ENCODE assay signal across 33 cellular contexts in the genomic region with DNA sequence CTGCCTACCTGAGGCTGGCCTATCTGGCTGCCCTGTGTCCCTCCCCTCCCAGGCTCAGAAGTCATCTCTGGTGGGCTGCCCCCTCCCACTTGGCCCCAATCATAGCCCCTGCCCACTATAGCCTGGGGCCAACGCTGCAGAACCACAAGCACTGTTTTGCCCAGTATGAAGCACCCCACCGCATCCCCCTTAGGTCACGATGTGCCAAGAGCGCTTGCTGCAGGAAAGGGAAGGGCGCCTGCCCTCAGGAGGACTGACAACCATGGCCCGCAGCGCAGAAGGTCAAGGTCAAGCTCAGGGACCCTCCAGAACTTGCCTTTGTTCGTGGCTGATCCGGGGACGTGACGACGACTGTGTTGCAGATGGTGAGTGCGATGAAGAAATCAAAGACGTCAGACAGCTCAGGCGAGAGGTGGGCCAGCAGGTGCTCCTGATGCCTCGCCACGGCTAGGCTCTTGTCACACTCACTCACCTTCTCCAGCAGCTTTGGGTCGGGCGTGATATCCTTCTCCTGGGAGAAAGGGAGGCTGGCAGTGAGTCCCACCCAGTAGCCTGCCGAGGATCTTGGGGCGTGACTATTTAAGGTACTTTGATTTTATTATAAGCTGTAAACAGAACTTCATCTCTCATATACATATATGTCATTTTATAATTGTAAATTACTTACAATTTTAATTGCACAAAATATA.
"Had no signal": no experiment of that assay in that cellular context is flagged by ENCODE, and none has a peak within 500 bp of the region (broad histone marks: within the 10 kb centered on the region; RNA-seq: fewer than 3 reads in every experiment).

No MANE protein-coding gene starts in this region.

- H3K4me3 Mint-ChIP-seq: activated CD4-positive, alpha-beta memory T cell treated with anti-CD3 and anti-CD28 coated beads for 36 hours; activated CD4-positive, alpha-beta T cell treated with anti-CD3 and anti-CD28 coated beads, Interleukin-2, amount 10 ng/mL, durations not matched to agents 24 days and 14 days; activated naive CD8-positive, alpha-beta T cell; activated T-cell treated with anti-CD3 and anti-CD28 coated beads, Interleukin-2, amount 50 U/mL, for 4 hours; activated T-helper 17 cell treated with anti-CD3 and anti-CD28 coated beads, Interleukin-2, amount 50 U/mL, for 72 hours; effector memory CD8-positive, alpha-beta T cell; natural killer cell; neural progenitor cell; stimulated activated memory B cell treated with anti-CD40 and anti-IgM and Interleukin-4, amounts not matched to agents 10 μg/mL and 1 μg/mL and 100 μg/mL, for 72 hours; T-helper 1 cell treated with Interleukin-12 subunit alpha and Interleukin-12 subunit beta and Interleukin-4 antibody, amounts not matched to agents 30 μg/mL and 1 μg/mL, for 36 hours had no signal

- H3K36me3 Mint-ChIP-seq: activated naive CD8-positive, alpha-beta T cell; brain; neural progenitor cell; stimulated activated memory B cell treated with anti-CD40 and anti-IgM and Interleukin-4, amounts not matched to agents 10 μg/mL and 1 μg/mL and 100 μg/mL, for 72 hours had no signal

- H3K4me2 ChIP-seq: neural progenitor cell, SK-N-SH had no signal

- H3K27me3 ChIP-seq: adrenal gland, cardiac muscle cell, foreskin keratinocyte, heart left ventricle, neural progenitor cell, stomach, transverse colon had no signal

- ATAC-seq: activated T-cell treated with anti-CD3 and anti-CD28 coated beads, Interleukin-2, amount 50 U/mL, for 4 hours; activated T-helper 17 cell treated with anti-CD3 and anti-CD28 coated beads, Interleukin-2, amount 50 U/mL, for 72 hours; effector memory CD8-positive, alpha-beta T cell; foreskin keratinocyte; left lobe of liver; lower lobe of right lung; natural killer cell; sciatic nerve had no signal

- H3K4me3 ChIP-seq: adrenal gland, cardiac muscle cell, heart left ventricle, lower lobe of right lung, neural progenitor cell, stomach, transverse colon had no signal

- H3K27me3 Mint-ChIP-seq: activated CD4-positive, alpha-beta memory T cell treated with anti-CD3 and anti-CD28 coated beads for 36 hours; activated CD4-positive, alpha-beta T cell treated with anti-CD3 and anti-CD28 coated beads, Interleukin-2, amount 10 ng/mL, durations not matched to agents 24 days and 14 days; activated naive CD8-positive, alpha-beta T cell; activated T-helper 17 cell treated with anti-CD3 and anti-CD28 coated beads, Interleukin-2, amount 50 U/mL, for 72 hours; effector memory CD8-positive, alpha-beta T cell had no signal

- H3K4me1 Mint-ChIP-seq: activated CD4-positive, alpha-beta T cell treated with anti-CD3 and anti-CD28 coated beads, Interleukin-2, amount 10 ng/mL, durations not matched to agents 24 days and 14 days; activated T-helper 17 cell treated with anti-CD3 and anti-CD28 coated beads, Interleukin-2, amount 50 U/mL, for 72 hours; natural killer cell had no signal

- H3K9me3 Mint-ChIP-seq: activated CD4-positive, alpha-beta memory T cell treated with anti-CD3 and anti-CD28 coated beads for 36 hours; activated CD4-positive, alpha-beta T cell treated with anti-CD3 and anti-CD28 coated beads, Interleukin-2, amount 10 ng/mL, durations not matched to agents 24 days and 14 days; activated T-cell treated with anti-CD3 and anti-CD28 coated beads, Interleukin-2, amount 50 U/mL, for 4 hours; activated T-helper 17 cell treated with anti-CD3 and anti-CD28 coated beads, Interleukin-2, amount 50 U/mL, for 72 hours; brain; effector memory CD8-positive, alpha-beta T cell; natural killer cell; neural progenitor cell; stimulated activated memory B cell treated with anti-CD40 and anti-IgM and Interleukin-4, amounts not matched to agents 10 μg/mL and 1 μg/mL and 100 μg/mL, for 72 hours; T-helper 1 cell treated with Interleukin-12 subunit alpha and Interleukin-12 subunit beta and Interleukin-4 antibody, amounts not matched to agents 30 μg/mL and 1 μg/mL, for 36 hours had no signal

- H3K36me3 ChIP-seq: adrenal gland, cardiac muscle cell, neural progenitor cell, transverse colon, WERI-Rb-1 had no signal

- H3K27ac Mint-ChIP-seq: activated CD4-positive, alpha-beta memory T cell treated with anti-CD3 and anti-CD28 coated beads for 36 hours; activated CD4-positive, alpha-beta T cell treated with anti-CD3 and anti-CD28 coated beads, Interleukin-2, amount 10 ng/mL, durations not matched to agents 24 days and 14 days; activated T-helper 17 cell treated with anti-CD3 and anti-CD28 coated beads, Interleukin-2, amount 50 U/mL, for 72 hours; effector memory CD8-positive, alpha-beta T cell; natural killer cell; neural progenitor cell; stimulated activated memory B cell treated with anti-CD40 and anti-IgM and Interleukin-4, amounts not matched to agents 10 μg/mL and 1 μg/mL and 100 μg/mL, for 72 hours; T-helper 1 cell treated with Interleukin-12 subunit alpha and Interleukin-12 subunit beta and Interleukin-4 antibody, amounts not matched to agents 30 μg/mL and 1 μg/mL, for 36 hours had no signal

- DNase-seq: activated CD4-positive, alpha-beta memory T cell treated with anti-CD3 and anti-CD28 coated beads for 36 hours; activated CD4-positive, alpha-beta T cell treated with anti-CD3 and anti-CD28 coated beads, Interleukin-2, amount 10 ng/mL, durations not matched to agents 24 days and 14 days; activated CD4-positive, CD25-positive, alpha-beta regulatory T cell treated with anti-CD3 and anti-CD28 coated beads, Interleukin-2, amount 50 U/mL, for 72 hours; activated CD8-positive, alpha-beta memory T cell treated with anti-CD3 and anti-CD28 coated beads, Interleukin-2, amount 50 U/mL, for 4 hours; activated T-cell treated with anti-CD3 and anti-CD28 coated beads, Interleukin-2, amount 50 U/mL, for 4 hours; cortex of kidney; effector memory CD8-positive, alpha-beta T cell; foreskin keratinocyte; heart left ventricle; kidney glomerular epithelial cell; lower lobe of right lung; mesenchymal stem cell; natural killer cell; SK-N-SH; small intestine; stimulated activated CD4-positive, alpha-beta T cell treated with anti-CD3 and anti-CD28 coated beads, Interleukin-1b, Interleukin-23, amount 100 ng/mL, for 48 hours; stimulated activated CD4-positive, alpha-beta T cell treated with anti-CD3 and anti-CD28 coated beads, Interleukin-4, amount 100 ng/mL, for 4 hours; stimulated activated CD8-positive, alpha-beta memory T cell treated with anti-CD3 and anti-CD28 coated beads, Interleukin-4, amount 100 ng/mL, for 48 hours; stomach; SW 1271; T-helper 9 cell; transverse colon; WERI-Rb-1 had no signal

- H3K27ac ChIP-seq: adrenal gland, cardiac muscle cell, foreskin keratinocyte, heart left ventricle, lower lobe of right lung, neural progenitor cell, stomach, transverse colon, WERI-Rb-1 had no signal

- H2AFZ ChIP-seq: neural progenitor cell had no signal

- H3K9me3 ChIP-seq: adrenal gland, heart left ventricle, lower lobe of right lung, SK-N-SH, stomach, transverse colon had no signal

- H3K4me1 ChIP-seq: adrenal gland, foreskin keratinocyte, heart left ventricle, lower lobe of right lung, stomach, transverse colon had no signal
